9 cellular contexts compared by ENCODE assay signal in the genomic region with DNA sequence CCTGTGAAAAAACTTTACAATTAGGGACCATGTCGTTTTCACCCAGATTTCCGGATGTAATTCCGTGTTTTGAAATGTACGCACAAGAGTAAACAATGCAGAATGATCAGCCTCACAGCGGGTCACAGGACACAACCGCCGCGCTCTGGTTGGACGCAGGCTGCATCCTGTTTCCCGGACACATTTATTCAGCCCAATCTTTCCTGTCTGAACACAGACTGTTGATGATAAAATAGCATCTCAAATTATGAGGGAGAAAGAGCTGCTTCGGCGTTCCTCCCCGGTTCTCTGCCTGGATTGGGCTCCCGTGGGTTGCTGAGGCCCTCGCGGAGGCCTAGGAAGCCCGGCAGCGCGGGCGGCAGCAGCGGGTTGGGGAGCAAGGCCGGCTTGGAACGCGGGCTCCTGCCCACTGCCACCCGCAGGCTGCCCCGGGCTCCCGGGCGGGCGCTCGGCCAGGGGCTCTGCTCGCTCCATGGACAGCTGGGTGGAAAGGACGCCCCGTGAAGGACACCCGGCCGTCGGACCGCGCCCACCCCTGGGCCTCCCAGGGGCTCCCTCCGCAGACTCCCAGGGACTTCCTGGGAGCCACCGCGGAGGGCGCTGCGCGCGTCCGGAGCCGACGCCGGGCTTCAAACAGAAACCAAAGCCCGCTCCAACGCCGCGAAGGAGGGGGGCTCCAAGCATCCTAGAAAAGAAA.
A peak's percentile ranks its signal among the peaks of the same experiment; 100 is the strongest.
DNase-seq lines count a peak whose midpoint lies in the region; ATAC-seq, FAIRE-seq and TF ChIP-seq lines count a peak whose summit lies in the region.
"Had no signal": no experiment of that assay in that cellular context is flagged by ENCODE, and none has a peak within 500 bp of the region (broad histone marks: within the 10 kb centered on the region; RNA-seq: fewer than 3 reads in every experiment).

No MANE protein-coding gene starts in this region.

- DNase-seq in GM10266 (ENCODE audit: extremely low spot score): peak; percentile 48
- DNase-seq in HuH-7 (ENCODE audit: low spot score): peak; percentile 88
- peak; percentile 51 for DNase-seq in SHP77 treated with DMSO at 0.1 percent for 48 hours (lab: John Stamatoyannopoulos, UW)
- DNase-seq in lower leg skin (ENCODE audit: low spot score in 2 of 2): peak; percentile 73 to 94

- intact Hi-C loops in lower leg skin (cut with DNase I; ENCODE audit: low total_unique reads): no loop called here

- H3K36me3 ChIP-seq in stomach smooth muscle (ENCODE audit: control insufficient read depth in 2 of 2, insufficient read depth in 2 of 2, low read length in 2 of 2): no peaks in the 10 kb centered on the region
- H3K36me3 ChIP-seq: neutrophil had no signal

- peak overlapping the region; percentile 86 to 94 for H3K9ac ChIP-seq in stomach smooth muscle (ENCODE audit: low read length in 2 of 2)

- H3K27me3 ChIP-seq in stomach smooth muscle (ENCODE audit: control insufficient read depth in 1 of 2, insufficient read depth in 2 of 2, low read length in 2 of 2): no peaks in the 10 kb centered on the region

- no peak for TF ChIP-seq POLR2A in lower leg skin (IDR thresholded peaks at IDR 0.05)

- H3K27ac ChIP-seq in stomach smooth muscle (ENCODE audit: low read length): peak overlapping the region; percentile 83
- H3K27ac ChIP-seq: neutrophil had no signal

- TF ChIP-seq CTCF in GM10266 (IDR thresholded peaks at IDR 0.05; ENCODE audit: control insufficient read depth, insufficient read depth, low read depth, missing control alignments) (peak; percentile 38), lower leg skin (IDR thresholded peaks at IDR 0.05) (no peak)

- H3K9me3 ChIP-seq in stomach smooth muscle (ENCODE audit: control insufficient read depth in 2 of 2, low read length in 2 of 2): no peaks in the 10 kb centered on the region
- H3K9me3 ChIP-seq: neutrophil had no signal

- 0 to 4% methylated on average over 47 to 49 of the region's 53 CpGs for WGBS in lower leg skin, 2 donors

- peak; percentile 79 for ATAC-seq in GM21786 (IDR thresholded peaks at IDR 0.05; ENCODE audit: unreplicated experiment)
- no peak for ATAC-seq in activated CD4-positive, CD25-positive, alpha-beta regulatory T cell treated with anti-CD3 and anti-CD28 coated beads, Interleukin-2, amount 50 U/mL, for 24 hours

- H3K4me1 ChIP-seq in stomach smooth muscle (ENCODE audit: control insufficient read depth, insufficient read depth, low read length): no peaks in the 10 kb centered on the region

- H3K4me3 ChIP-seq in lower leg skin (ENCODE audit: low read depth, poor library complexity, severe bottlenecking) (peak overlapping the region; percentile 54), stomach smooth muscle (ENCODE audit: low read length in 2 of 2) (peak overlapping the region; percentile 83 to 89)

- peak; percentile 48 for FAIRE-seq in endometrium (lab: Jason Lieb, UNC)
